In the genomic region with DNA sequence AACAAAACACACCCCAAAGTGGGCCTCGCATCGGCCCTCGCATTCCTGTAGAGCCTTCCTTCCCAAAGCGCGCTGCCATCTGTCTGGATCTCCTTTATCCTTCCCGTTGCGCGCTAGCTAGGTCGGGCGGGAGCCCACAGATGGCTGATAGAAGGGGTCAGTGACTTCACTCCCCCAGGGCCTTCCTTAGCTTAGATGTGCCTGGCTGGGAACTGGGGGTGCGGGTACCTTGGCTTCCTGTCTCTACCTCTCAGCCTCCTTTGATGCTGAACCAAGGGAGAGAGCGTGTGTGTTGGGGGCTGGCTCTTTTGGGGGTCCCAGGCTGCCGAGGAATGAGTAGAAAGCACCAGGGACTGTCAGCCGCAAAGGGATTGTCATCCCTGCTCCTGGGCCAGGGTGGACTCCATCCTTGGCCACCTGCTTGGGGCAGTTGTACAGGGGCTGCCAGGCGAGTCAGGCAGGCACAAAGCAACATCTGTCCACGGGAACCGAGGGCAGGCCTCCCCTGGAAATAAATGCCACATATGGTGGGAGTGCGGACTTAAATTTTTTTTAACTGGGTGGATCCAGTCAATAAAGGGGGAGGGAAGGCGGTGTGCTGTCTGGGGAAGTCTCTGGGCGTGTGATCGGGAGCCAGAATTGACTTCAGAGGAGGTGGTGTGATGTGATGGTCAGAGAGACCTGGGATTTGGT, we compare ENCODE assay signal across 8 cellular contexts. TPM values are rescaled to one million over a fixed set of nuclear protein-coding genes. Genes with fewer than 3 reads are reported as not detected.
A peak's percentile ranks its signal among the peaks of the same experiment; 100 is the strongest.
DNase-seq lines count a peak whose midpoint lies in the region; FAIRE-seq and TF ChIP-seq lines count a peak whose summit lies in the region.

No MANE protein-coding gene starts in this region.

- H3K4me2 ChIP-seq in SU-DHL-6 (ENCODE audit: low read depth, low read length, poor library complexity, severe bottlenecking) (peak overlapping the region; percentile 95), parathyroid adenoma (ENCODE audit: low read length) (peak overlapping the region; percentile 92)

- H3K9ac ChIP-seq in SU-DHL-6 (ENCODE audit: low read length) (peak overlapping the region; percentile 99), parathyroid adenoma (no peak overlapping the region)

- in situ Hi-C loops in GM18951 (cut with MboI; ENCODE audit: low sequenced_read_pairs, unreplicated experiment), result no loop called here

- TF ChIP-seq POLR2A in GM18951 (IDR thresholded peaks at IDR 0.05; ENCODE audit: extremely low read depth, insufficient read depth, insufficient read length), result peak; percentile 22

- H4K20me1 ChIP-seq in SU-DHL-6 (ENCODE audit: low read depth, low read length), result no peaks in the 10 kb centered on the region; the same call in 1 of the 2 replicates

- no peak for FAIRE-seq in frontal cortex (lab: Jason Lieb, UNC)

- H3F3A ChIP-seq in SU-DHL-6 (ENCODE audit: insufficient read depth), result peaks cover 19% of the 10 kb centered on the region

- no peaks in the 10 kb centered on the region for H3K9me2 ChIP-seq in SU-DHL-6 (replicated peaks; ENCODE audit: insufficient read depth, low read length)

- no peaks in the 10 kb centered on the region for H3K4me1 ChIP-seq in parathyroid adenoma

- DNase-seq in epithelial cell of proximal tubule (ENCODE audit: low read depth), result no peak
- no peak for DNase-seq in DMS53 (lab: John Stamatoyannopoulos, UW)
- no peak for DNase-seq in frontal cortex (ENCODE audit: low spot score in 2 of 2)
- no peak for DNase-seq in NCI-H345 (lab: John Stamatoyannopoulos, UW)
- no peak for DNase-seq in NCI-H187 (lab: John Stamatoyannopoulos, UW)

- H3K79me2 ChIP-seq in SU-DHL-6 (ENCODE audit: insufficient read depth, low read length), result peaks cover 49% of the 10 kb centered on the region
- peaks cover 8% of the 10 kb centered on the region for H3K79me2 ChIP-seq in parathyroid adenoma

- H3K27me3 ChIP-seq in SU-DHL-6 (ENCODE audit: low read length) (no peaks in the 10 kb centered on the region), parathyroid adenoma (ENCODE audit: control insufficient read depth, insufficient read depth, low read length) (no peaks in the 10 kb centered on the region)

- H3K36me3 ChIP-seq in SU-DHL-6 (ENCODE audit: low read length) (no peaks in the 10 kb centered on the region), parathyroid adenoma (ENCODE audit: control insufficient read depth, insufficient read depth, low read length) (no peaks in the 10 kb centered on the region)

- TF ChIP-seq CTCF in SU-DHL-6 (IDR thresholded peaks at IDR 0.05; ENCODE audit: insufficient read depth, low read length, poor library complexity, severe bottlenecking), result no peak
- no peak for TF ChIP-seq CTCF in epithelial cell of proximal tubule (conservative IDR thresholded peaks at IDR 0.05; ENCODE audit: low read depth, low read length)
- no peak for TF ChIP-seq CTCF in parathyroid adenoma (IDR thresholded peaks at IDR 0.05)

- H2AFZ ChIP-seq in SU-DHL-6 (ENCODE audit: low read depth, low read length, severe bottlenecking) (no peak overlapping the region), parathyroid adenoma (no peak overlapping the region)

- H3K4me3 ChIP-seq in SU-DHL-6 (ENCODE audit: insufficient read depth, low read length, poor library complexity, severe bottlenecking), result peak overlapping the region; percentile 100
- H3K4me3 ChIP-seq in epithelial cell of proximal tubule (ENCODE audit: low read depth, low read length), result peak overlapping the region; percentile 91
- H3K4me3 ChIP-seq in parathyroid adenoma (ENCODE audit: low read depth, low read length), result peak overlapping the region; percentile 85

- H3K27ac ChIP-seq in SU-DHL-6 (ENCODE audit: low read depth, low read length) (peak overlapping the region; percentile 62), parathyroid adenoma (no peak overlapping the region)

- H3K9me3 ChIP-seq in SU-DHL-6 (ENCODE audit: insufficient read depth, low read length), result no peaks in the 10 kb centered on the region
- no peaks in the 10 kb centered on the region for H3K9me3 ChIP-seq in parathyroid adenoma (ENCODE audit: control insufficient read depth, low read length)

RNA-seq across cellular contexts. Expression of gene SMAD3, which starts 1.9 kb away (rescaled TPM):
- total RNA-seq in epithelial cell of proximal tubule (58.2 and 97.4 TPM in 2 replicates), frontal cortex (2.0 TPM)

Comparison
In these comparisons a context has a peak if more than half of its experiments do, and no peak if none do; other contexts are left out.
1. RNA of gene SMAD3, which starts 1.9 kb away (total RNA-seq): 58.2 to 97.4 TPM in epithelial cell of proximal tubule; 2.0 TPM in frontal cortex (single experiment); every median in the first group is over 10 times any median in the second.
2. Peak in every context shown above with its lines, with median percentiles within 50 percentile points of each other: H3K4me3 ChIP-seq.